8 cellular contexts compared by ENCODE assay signal in the genomic region with DNA sequence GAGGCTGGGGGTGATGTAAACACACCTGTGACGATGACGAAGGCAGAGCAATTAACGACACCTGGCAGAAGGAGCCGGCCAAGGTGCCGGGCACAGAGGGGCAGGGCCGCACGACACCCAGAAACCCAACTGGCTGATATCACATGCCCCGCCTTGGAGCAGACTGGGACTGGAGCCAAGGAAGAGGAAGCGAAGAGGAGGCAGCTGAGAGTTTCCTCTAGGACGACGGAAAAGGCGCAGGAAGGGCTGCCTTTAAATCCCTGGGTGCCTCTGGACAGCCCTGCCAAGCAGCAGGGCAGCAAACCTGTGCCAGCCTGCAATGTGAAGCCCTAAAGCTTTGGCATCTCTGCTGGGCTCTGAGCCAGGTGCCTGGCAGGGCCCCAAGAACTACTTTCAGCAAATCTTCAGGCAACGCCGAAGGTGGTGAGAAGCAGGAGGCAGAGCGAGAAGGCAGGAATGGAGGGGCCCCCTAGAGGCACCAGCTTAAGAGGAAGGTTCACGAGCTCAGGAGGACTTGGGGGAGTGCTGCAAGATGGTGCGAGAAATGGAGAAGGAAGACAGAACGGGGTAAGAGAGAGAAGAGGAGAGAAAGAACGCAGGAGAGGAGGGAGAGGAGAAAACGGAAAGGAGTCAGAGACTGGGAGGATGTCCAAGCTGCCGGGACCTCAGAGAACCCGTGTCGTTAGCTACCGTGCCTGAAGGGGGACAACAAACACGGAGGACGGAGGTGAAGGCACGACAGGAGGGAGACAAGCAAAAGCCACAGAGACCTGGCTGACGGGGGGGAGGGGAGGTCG. TPM values are rescaled to one million over a fixed set of nuclear protein-coding genes. Genes with fewer than 3 reads are reported as not detected.
DNase-seq lines count a peak whose midpoint lies in the region; ATAC-seq and TF ChIP-seq lines count a peak whose summit lies in the region.

No MANE protein-coding gene starts in this region.

- H3K9me3 ChIP-seq in Peyer's patch (no peaks in the 10 kb centered on the region), right atrium auricular region (no peaks in the 10 kb centered on the region)

- peak; percentile 65 to 89 for TF ChIP-seq POLR2A in Peyer's patch (IDR thresholded peaks at IDR 0.05)

- DNase-seq in ACHN (peak; percentile 73), Peyer's patch (peak; percentile 27 to 93 (median 92)), astrocyte of the hippocampus (ENCODE audit: low read depth, low spot score) (peak; percentile 84), right atrium auricular region (ENCODE audit: low spot score) (peak; percentile 72), sciatic nerve (ENCODE audit: low spot score) (peak; percentile 86), dedifferentiated amniotic fluid mesenchymal stem cell (ENCODE audit: extremely low spot score) (no peak)

- H3K27me3 ChIP-seq in Peyer's patch (no peaks in the 10 kb centered on the region), right atrium auricular region (no peaks in the 10 kb centered on the region)

- ATAC-seq in sciatic nerve (peak; percentile 44), HG02678 (IDR thresholded peaks at IDR 0.05; ENCODE audit: unreplicated experiment) (no peak)

- no peak for TF ChIP-seq RAD21 in Ishikawa (IDR thresholded peaks at IDR 0.05; ENCODE audit: low read depth)

- intact Hi-C loops in sciatic nerve (cut with DNase I) = loop anchor here (5.0 kb wide), 1 partner anchor 37 kb away; no protein-coding TSS in a partner anchor

- TF ChIP-seq CTCF in Peyer's patch (IDR thresholded peaks at IDR 0.05) (peak in 2 of 6 experiments; percentile 6 to 12), right atrium auricular region (IDR thresholded peaks at IDR 0.05) (peak in 1 of 2 donors; percentile 46)

- peaks cover 0 to 48% (median 2%) of the 10 kb centered on the region in 4 donors for H3K4me1 ChIP-seq in Peyer's patch
- peaks cover 0 to 85% of the 10 kb centered on the region in 2 donors for H3K4me1 ChIP-seq in right atrium auricular region

- in situ Hi-C loops in ACHN (cut with HindIII; ENCODE audit: low pct_ligation_motif_present, low pct_unique_long_range_greater_than_20kb, low sequenced_read_pairs) = no loop called here

- H3K27ac ChIP-seq in Peyer's patch (peak overlapping the region; percentile 25 to 88 (median 72)), right atrium auricular region (peak overlapping the region; percentile 68 to 75)

- no peaks in the 10 kb centered on the region for H3K36me3 ChIP-seq in Peyer's patch
- no peaks in the 10 kb centered on the region for H3K36me3 ChIP-seq in right atrium auricular region

- peak; percentile 51; the same call in 1 of the 2 replicates for TF ChIP-seq EP300 in Ishikawa (IDR thresholded peaks at IDR 0.05; ENCODE audit: borderline replicate concordance)

- peak overlapping the region; percentile 15 to 55 (median 36) for H3K4me3 ChIP-seq in Peyer's patch
- H3K4me3 ChIP-seq in right atrium auricular region = peak overlapping the region; percentile 4 to 40

TF ChIP-seq in Ishikawa, 13 proteins besides CTCF, POLR2A, EP300 and RAD21:
- no peak for TF ChIP-seq CEBPB (IDR thresholded peaks at IDR 0.05)
- peak; percentile 63; the same call in 1 of the 2 replicates for TF ChIP-seq ZBTB7A (IDR thresholded peaks at IDR 0.05; ENCODE audit: low read depth)
- TF ChIP-seq FOXM1 (IDR thresholded peaks at IDR 0.05; ENCODE audit: borderline replicate concordance, low read depth) = no peak
- no peak for TF ChIP-seq TEAD4 (IDR thresholded peaks at IDR 0.05)
- no peak for TF ChIP-seq TAF1 (IDR thresholded peaks at IDR 0.05; ENCODE audit: low read depth)
- TF ChIP-seq EGR1 (IDR thresholded peaks at IDR 0.05) = no peak
- TF ChIP-seq MAX (IDR thresholded peaks at IDR 0.05) = peak; percentile 23; the same call in 1 of the 2 replicates
- TF ChIP-seq, protein P1, sequence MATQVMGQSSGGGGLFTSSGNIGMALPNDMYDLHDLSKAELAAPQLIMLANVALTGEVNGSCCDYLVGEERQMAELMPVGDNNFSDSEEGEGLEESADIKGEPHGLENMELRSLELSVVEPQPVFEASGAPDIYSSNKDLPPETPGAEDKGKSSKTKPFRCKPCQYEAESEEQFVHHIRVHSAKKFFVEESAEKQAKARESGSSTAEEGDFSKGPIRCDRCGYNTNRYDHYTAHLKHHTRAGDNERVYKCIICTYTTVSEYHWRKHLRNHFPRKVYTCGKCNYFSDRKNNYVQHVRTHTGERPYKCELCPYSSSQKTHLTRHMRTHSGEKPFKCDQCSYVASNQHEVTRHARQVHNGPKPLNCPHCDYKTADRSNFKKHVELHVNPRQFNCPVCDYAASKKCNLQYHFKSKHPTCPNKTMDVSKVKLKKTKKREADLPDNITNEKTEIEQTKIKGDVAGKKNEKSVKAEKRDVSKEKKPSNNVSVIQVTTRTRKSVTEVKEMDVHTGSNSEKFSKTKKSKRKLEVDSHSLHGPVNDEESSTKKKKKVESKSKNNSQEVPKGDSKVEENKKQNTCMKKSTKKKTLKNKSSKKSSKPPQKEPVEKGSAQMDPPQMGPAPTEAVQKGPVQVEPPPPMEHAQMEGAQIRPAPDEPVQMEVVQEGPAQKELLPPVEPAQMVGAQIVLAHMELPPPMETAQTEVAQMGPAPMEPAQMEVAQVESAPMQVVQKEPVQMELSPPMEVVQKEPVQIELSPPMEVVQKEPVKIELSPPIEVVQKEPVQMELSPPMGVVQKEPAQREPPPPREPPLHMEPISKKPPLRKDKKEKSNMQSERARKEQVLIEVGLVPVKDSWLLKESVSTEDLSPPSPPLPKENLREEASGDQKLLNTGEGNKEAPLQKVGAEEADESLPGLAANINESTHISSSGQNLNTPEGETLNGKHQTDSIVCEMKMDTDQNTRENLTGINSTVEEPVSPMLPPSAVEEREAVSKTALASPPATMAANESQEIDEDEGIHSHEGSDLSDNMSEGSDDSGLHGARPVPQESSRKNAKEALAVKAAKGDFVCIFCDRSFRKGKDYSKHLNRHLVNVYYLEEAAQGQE (IDR thresholded peaks at IDR 0.05; ENCODE audit: low read depth) = no peak
- no peak for TF ChIP-seq YY1 (IDR thresholded peaks at IDR 0.05; ENCODE audit: low read depth)
- peak; percentile 61 for TF ChIP-seq USF1 (IDR thresholded peaks at IDR 0.05)
- no peak; the same call in 1 of the 2 replicates for TF ChIP-seq NFIC (IDR thresholded peaks at IDR 0.05)
- 0 out of 2 replicates have a peak, but pooled peaks have one; percentile 52 for TF ChIP-seq CREB1 (IDR thresholded peaks at IDR 0.05; ENCODE audit: low read depth)
- TF ChIP-seq TCF12 (IDR thresholded peaks at IDR 0.05; ENCODE audit: low read depth) = peak; percentile 82

RNA-seq across cellular contexts. Expression of gene PEF1, which starts 25.3 kb away (rescaled TPM):
- total RNA-seq in Peyer's patch = 100 to 1,000 TPM in 1 of 4 donors, 10 to 100 TPM in 3; 49.5 to 116 (median 59.8) TPM
- 10 to 100 TPM; 42.9 to 66.8 TPM for total RNA-seq in right atrium auricular region
- 56.7 TPM for total RNA-seq in sciatic nerve

RNA-seq across cellular contexts. Expression of gene COL16A1, which starts 33.8 kb away (rescaled TPM):
- total RNA-seq in Peyer's patch (100 to 1,000 TPM in 1 of 4 donors, 10 to 100 TPM in 3; 18.2 to 201 (median 58.3) TPM), right atrium auricular region (10 to 100 TPM; 31.2 to 34.4 TPM), sciatic nerve (179 TPM)

RNA-seq across cellular contexts. Expression of gene HCRTR1, which starts 52.5 kb away (rescaled TPM):
- total RNA-seq in Peyer's patch (not detected), right atrium auricular region (under 1 TPM in 1 of 2 donors, not detected in 1; 0.43 TPM), sciatic nerve (0.31 TPM)
